In the genomic region with DNA sequence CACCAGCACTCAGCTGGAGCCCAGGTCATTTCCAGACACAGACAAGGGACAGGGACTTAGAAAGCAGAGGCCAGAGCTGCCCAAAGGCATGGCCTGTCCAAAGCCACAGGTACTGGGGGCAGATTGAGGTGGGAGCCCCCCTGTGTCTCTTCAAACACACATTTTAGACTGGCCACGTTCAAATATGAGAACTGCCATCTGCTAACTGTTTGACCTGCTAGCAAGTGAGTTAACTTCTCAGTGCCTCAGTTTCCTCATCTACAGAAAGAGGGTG, we compare ENCODE assay signal across 1 cellular context.
TF ChIP-seq lines count a peak whose summit lies in the region.

No MANE protein-coding gene starts in this region.

TF ChIP-seq in GM12878, 131 proteins besides CTCF, POLR2A, EP300 and RAD21:
- TF ChIP-seq BRCA1 (IDR thresholded peaks at IDR 0.05; ENCODE audit: low read depth, low read length) (no peak), NFYA (IDR thresholded peaks at IDR 0.05; ENCODE audit: borderline replicate concordance, low read depth, low read length) (no peak), RAD51 (IDR thresholded peaks at IDR 0.05) (0 out of 2 replicates have a peak, but pooled peaks have one; percentile 3), IKZF2 (IDR thresholded peaks at IDR 0.05) (no peak), HDGF (IDR thresholded peaks at IDR 0.05) (no peak), NRF1 (conservative IDR thresholded peaks at IDR 0.05; ENCODE audit: low read depth, low read length) (no peak)
- TF ChIP-seq, protein P1, sequence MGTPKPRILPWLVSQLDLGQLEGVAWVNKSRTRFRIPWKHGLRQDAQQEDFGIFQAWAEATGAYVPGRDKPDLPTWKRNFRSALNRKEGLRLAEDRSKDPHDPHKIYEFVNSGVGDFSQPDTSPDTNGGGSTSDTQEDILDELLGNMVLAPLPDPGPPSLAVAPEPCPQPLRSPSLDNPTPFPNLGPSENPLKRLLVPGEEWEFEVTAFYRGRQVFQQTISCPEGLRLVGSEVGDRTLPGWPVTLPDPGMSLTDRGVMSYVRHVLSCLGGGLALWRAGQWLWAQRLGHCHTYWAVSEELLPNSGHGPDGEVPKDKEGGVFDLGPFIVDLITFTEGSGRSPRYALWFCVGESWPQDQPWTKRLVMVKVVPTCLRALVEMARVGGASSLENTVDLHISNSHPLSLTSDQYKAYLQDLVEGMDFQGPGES (IDR thresholded peaks at IDR 0.05) = no peak
